12 cellular contexts compared by ENCODE assay signal in genomic region chr12:11959117-11959823, GRCh38.
DNase-seq lines count a peak whose midpoint lies in the region; ATAC-seq, FAIRE-seq and TF ChIP-seq lines count a peak whose summit lies in the region.
"Had no signal": no experiment of that assay in that cellular context is flagged by ENCODE, and none has a peak within 500 bp of the region (broad histone marks: within the 10 kb centered on the region; RNA-seq: fewer than 3 reads in every experiment).

No MANE protein-coding gene starts in this region.

- DNase-seq in GM12891 (ENCODE audit: insufficient read length, low spot score) (no peak), choroid plexus epithelial cell (ENCODE audit: low read depth) (peak; percentile 54), adrenal gland (no peak), cerebellar nuclear complex (lab: John Stamatoyannopoulos, UW) (no peak)
- DNase-seq in natural killer cell treated with Interleukin-12 subunit alpha and Interleukin-12 subunit beta and Interleukin-15 and Interleukin-18, amount 100 ng/mL, for 72 hours (ENCODE audit: low spot score) = no peak
- DNase-seq: NCI-H2171 treated with DMSO at 0.1 percent for 48 hours; Right ventricle myocardium superior; spleen; stimulated activated naive B cell treated with anti-CD40 and anti-IgM and Interleukin-4, amounts not matched to agents 10 μg/mL and 1 μg/mL and 100 μg/mL, for 72 hours had no signal

- TF ChIP-seq CTCF in OCI-LY3 (IDR thresholded peaks at IDR 0.05; ENCODE audit: low read depth, low read length) = no peak
- no peak for TF ChIP-seq CTCF in choroid plexus epithelial cell (conservative IDR thresholded peaks at IDR 0.05; ENCODE audit: low read depth, low read length)
- TF ChIP-seq CTCF in adrenal gland (IDR thresholded peaks at IDR 0.05) = no peak

- peaks cover 17% of the 10 kb centered on the region for H3K4me1 ChIP-seq in OCI-LY3 (ENCODE audit: low read length)
- no peaks in the 10 kb centered on the region for H3K4me1 ChIP-seq in adrenal gland (replicated peaks in 1 of 2)

- peaks cover 18 to 23% of the 10 kb centered on the region in 2 donors for H3K27me3 Mint-ChIP-seq in natural killer cell treated with Interleukin-12 subunit alpha and Interleukin-12 subunit beta and Interleukin-15 and Interleukin-18, amount 100 ng/mL, for 72 hours

- H3K4me2 ChIP-seq in OCI-LY3 (ENCODE audit: low read length) = peak overlapping the region; percentile 27

- H3K4me3 ChIP-seq in OCI-LY3 (ENCODE audit: low read length) (no peak overlapping the region), choroid plexus epithelial cell (ENCODE audit: low read depth, low read length) (no peak overlapping the region), adrenal gland (no peak overlapping the region)
- H3K4me3 ChIP-seq: cardiac muscle cell, spleen had no signal

- 74 to 87% (median 78%) methylated on average over 8 to 9 of the region's 9 CpGs for WGBS in adrenal gland, 4 donors

- intact Hi-C loops in adrenal gland (cut with DNase I) = no loop called here

- FAIRE-seq in GM12891 (lab: Jason Lieb, UNC) = peak; percentile 78

- no peak overlapping the region for H2AFZ ChIP-seq in OCI-LY3 (ENCODE audit: low read depth, low read length)

- no peak overlapping the region for H3K9ac ChIP-seq in OCI-LY3 (ENCODE audit: low read length)

- H3K36me3 ChIP-seq in OCI-LY3 (replicated peaks; ENCODE audit: low read depth, low read length) (no peaks in the 10 kb centered on the region), adrenal gland (replicated peaks in 1 of 2) (no peaks in the 10 kb centered on the region)
- H3K36me3 ChIP-seq: cardiac muscle cell, spleen had no signal

- no peak for ATAC-seq in natural killer cell treated with Interleukin-12 subunit alpha and Interleukin-12 subunit beta and Interleukin-15 and Interleukin-18, amount 100 ng/mL, for 72 hours
- ATAC-seq in HG03108 (IDR thresholded peaks at IDR 0.05; ENCODE audit: unreplicated experiment) = no peak

- H3K27ac Mint-ChIP-seq in natural killer cell treated with Interleukin-12 subunit alpha and Interleukin-12 subunit beta and Interleukin-15 and Interleukin-18, amount 100 ng/mL, for 72 hours = peak overlapping the region; percentile 80 to 93
- H3K27ac Mint-ChIP-seq: stimulated activated naive B cell treated with anti-CD40 and anti-IgM and Interleukin-4, amounts not matched to agents 10 μg/mL and 1 μg/mL and 100 μg/mL, for 72 hours had no signal

- TF ChIP-seq POLR2A in GM12891 (IDR thresholded peaks at IDR 0.05; ENCODE audit: low read depth, low read length) (no peak), adrenal gland (IDR thresholded peaks at IDR 0.05) (no peak)

- no peaks in the 10 kb centered on the region for H3K9me3 ChIP-seq in OCI-LY3 (ENCODE audit: insufficient read depth, low read length)
- H3K9me3 ChIP-seq in adrenal gland (replicated peaks in 1 of 3) = no peaks in the 10 kb centered on the region

- H3K27ac ChIP-seq in OCI-LY3 (ENCODE audit: low read length) (no peak overlapping the region), adrenal gland (no peak overlapping the region)
- H3K27ac ChIP-seq: cardiac muscle cell, spleen had no signal

- peak overlapping the region; percentile 29 for H3K4me3 Mint-ChIP-seq in natural killer cell treated with Interleukin-12 subunit alpha and Interleukin-12 subunit beta and Interleukin-15 and Interleukin-18, amount 100 ng/mL, for 72 hours
- H3K4me3 Mint-ChIP-seq: stimulated activated naive B cell treated with anti-CD40 and anti-IgM and Interleukin-4, amounts not matched to agents 10 μg/mL and 1 μg/mL and 100 μg/mL, for 72 hours had no signal

- H3K27me3 ChIP-seq in OCI-LY3 (ENCODE audit: low read depth, low read length) = peaks cover 24% of the 10 kb centered on the region
- no peaks in the 10 kb centered on the region for H3K27me3 ChIP-seq in adrenal gland
- H3K27me3 ChIP-seq: cardiac muscle cell had no signal

- H3K4me1 Mint-ChIP-seq in natural killer cell treated with Interleukin-12 subunit alpha and Interleukin-12 subunit beta and Interleukin-15 and Interleukin-18, amount 100 ng/mL, for 72 hours (ENCODE audit: low read depth in 2 of 2) = peaks cover 29 to 33% of the 10 kb centered on the region in 2 donors

- no peaks in the 10 kb centered on the region for H4K20me1 ChIP-seq in OCI-LY3 (ENCODE audit: insufficient read depth, low read length)

- peaks cover 4% of the 10 kb centered on the region for H3K36me3 Mint-ChIP-seq in natural killer cell treated with Interleukin-12 subunit alpha and Interleukin-12 subunit beta and Interleukin-15 and Interleukin-18, amount 100 ng/mL, for 72 hours
- H3K36me3 Mint-ChIP-seq: stimulated activated naive B cell treated with anti-CD40 and anti-IgM and Interleukin-4, amounts not matched to agents 10 μg/mL and 1 μg/mL and 100 μg/mL, for 72 hours had no signal

- H3K9me3 Mint-ChIP-seq in natural killer cell treated with Interleukin-12 subunit alpha and Interleukin-12 subunit beta and Interleukin-15 and Interleukin-18, amount 100 ng/mL, for 72 hours = peaks cover 4% of the 10 kb centered on the region
- H3K9me3 Mint-ChIP-seq: stimulated activated naive B cell treated with anti-CD40 and anti-IgM and Interleukin-4, amounts not matched to agents 10 μg/mL and 1 μg/mL and 100 μg/mL, for 72 hours had no signal

- no peaks in the 10 kb centered on the region for H3K79me2 ChIP-seq in OCI-LY3 (ENCODE audit: low read length)

TF ChIP-seq in GM12891, 5 proteins besides CTCF, POLR2A, EP300 and RAD21:
- TF ChIP-seq TAF1 (IDR thresholded peaks at IDR 0.05; ENCODE audit: low read depth, low read length) (no peak), PAX5 (IDR thresholded peaks at IDR 0.05; ENCODE audit: insufficient read depth, low read length, severe bottlenecking) (no peak), POU2F2 (IDR thresholded peaks at IDR 0.05; ENCODE audit: low read depth, low read length) (no peak), SPI1 (IDR thresholded peaks at IDR 0.05; ENCODE audit: low read depth, low read length) (no peak), POLR2AphosphoS5 (IDR thresholded peaks at IDR 0.05; ENCODE audit: low read depth, low read length) (no peak)
TF ChIP-seq in GM12891: peak in this region for 0.
